8 cellular contexts compared by ENCODE assay signal in the genomic region with DNA sequence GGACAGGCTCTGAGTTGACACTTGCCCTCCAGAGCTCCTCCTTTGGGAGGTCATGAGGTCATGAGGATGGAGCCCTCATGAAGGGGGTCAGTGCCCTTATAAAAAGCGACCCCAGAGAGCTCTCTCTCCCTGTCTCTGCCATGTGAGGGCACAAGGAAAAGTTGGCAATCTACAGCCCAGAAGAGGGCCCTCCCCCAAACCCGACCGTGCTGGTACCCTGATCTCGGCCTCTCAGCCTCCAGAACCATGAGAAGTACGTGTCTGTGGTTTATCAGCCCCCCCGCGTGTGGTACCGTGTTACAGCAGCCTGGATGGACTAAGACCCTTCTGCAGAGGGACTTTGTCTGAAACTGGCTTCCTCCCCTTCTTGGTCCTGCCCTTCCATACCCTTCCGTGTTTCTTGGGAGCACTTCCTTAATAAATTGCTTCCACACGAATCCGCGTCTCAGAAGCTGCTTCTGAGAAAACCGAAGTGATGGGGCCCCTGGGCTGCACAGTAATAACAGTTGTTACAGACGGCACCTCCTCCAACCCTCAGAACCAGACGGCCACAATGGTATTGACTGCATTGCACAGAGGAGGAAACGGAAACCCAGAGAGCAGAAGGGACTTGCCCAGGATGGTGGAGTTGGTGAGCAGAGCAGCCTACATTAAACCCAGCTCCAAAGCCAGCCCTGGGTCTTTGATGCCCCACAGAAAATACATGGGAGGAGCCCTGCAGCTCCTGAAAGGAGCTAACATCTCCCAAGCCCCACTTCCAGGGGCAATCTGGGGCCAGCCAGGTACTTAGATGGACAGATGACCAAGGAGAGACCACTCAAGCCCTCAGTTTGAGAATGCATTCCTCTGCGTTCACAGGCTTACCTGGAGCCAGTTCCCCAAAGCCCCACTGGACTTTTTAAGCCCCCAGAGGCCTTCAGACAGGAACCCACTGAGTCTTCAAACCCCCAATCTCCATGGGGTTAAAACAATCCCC.
DNase-seq lines count a peak whose midpoint lies in the region; ATAC-seq and TF ChIP-seq lines count a peak whose summit lies in the region.

No MANE protein-coding gene starts in this region.

- peak overlapping the region; percentile 66 for H2AFZ ChIP-seq in DND-41 (ENCODE audit: low read depth, low read length)

- TF ChIP-seq POLR2A in body of pancreas (IDR thresholded peaks at IDR 0.05), result no peak

- ATAC-seq in DND-41 (ENCODE audit: insufficient read depth, low read depth), result peak; percentile 89
- ATAC-seq in GM21515 (IDR thresholded peaks at IDR 0.05; ENCODE audit: unreplicated experiment), result peak; percentile 76
- peak; percentile 77 for ATAC-seq in mucosa of descending colon
- no peak for ATAC-seq in SK-N-SH treated with all-trans-retinoic acid at 6 μM for 48 hours
- no peak for ATAC-seq in body of pancreas

- H3K27me3 ChIP-seq in DND-41 (ENCODE audit: insufficient read depth, low read length, poor library complexity), result no peaks in the 10 kb centered on the region
- H3K27me3 ChIP-seq in body of pancreas, result no peaks in the 10 kb centered on the region

- H3K9me3 ChIP-seq in DND-41 (ENCODE audit: insufficient read depth, low read length, severe bottlenecking), result no peaks in the 10 kb centered on the region
- H3K9me3 ChIP-seq in mucosa of descending colon, result no peaks in the 10 kb centered on the region
- H3K9me3 ChIP-seq in body of pancreas, result no peaks in the 10 kb centered on the region

- H3K36me3 ChIP-seq in DND-41 (ENCODE audit: insufficient read depth, low read length), result no peaks in the 10 kb centered on the region
- no peaks in the 10 kb centered on the region for H3K36me3 ChIP-seq in mucosa of descending colon (ENCODE audit: low read depth)
- no peaks in the 10 kb centered on the region for H3K36me3 ChIP-seq in body of pancreas (replicated peaks in 1 of 2; ENCODE audit: insufficient read depth in 1 of 2, low read depth in 2 of 2)

- H3K79me2 ChIP-seq in DND-41 (ENCODE audit: insufficient read depth, low read length), result no peaks in the 10 kb centered on the region

- peak overlapping the region; percentile 53 for H3K4me2 ChIP-seq in DND-41 (ENCODE audit: insufficient read depth, low read length)

- H3K4me1 ChIP-seq in DND-41 (ENCODE audit: insufficient read depth, low read length) (peaks cover 78% of the 10 kb centered on the region), mucosa of descending colon (ENCODE audit: low read depth) (no peaks in the 10 kb centered on the region), body of pancreas (peaks cover 5% of the 10 kb centered on the region)

- H3K27ac ChIP-seq in DND-41 (ENCODE audit: low read length) (peak overlapping the region; percentile 93), body of pancreas (peak overlapping the region in 1 of 4 donors; percentile 6)

- peak overlapping the region; percentile 49 for H3K9ac ChIP-seq in DND-41 (ENCODE audit: low read depth, low read length)

- H4K20me1 ChIP-seq in DND-41 (ENCODE audit: insufficient read depth, low read length), result no peaks in the 10 kb centered on the region

- 70 to 73% methylated on average over 9 to 17 of the region's 17 CpGs for WGBS in body of pancreas, 2 donors

- no peak for TF ChIP-seq CTCF in DND-41 (IDR thresholded peaks at IDR 0.05; ENCODE audit: borderline replicate concordance, extremely low read depth, low read length, poor library complexity, severe bottlenecking)
- TF ChIP-seq CTCF in mucosa of descending colon (IDR thresholded peaks at IDR 0.05), result no peak
- no peak for TF ChIP-seq CTCF in body of pancreas (IDR thresholded peaks at IDR 0.05)

- H3K4me3 ChIP-seq in DND-41 (ENCODE audit: low read depth in 1 of 2, low read length in 2 of 2) (peak overlapping the region in 1 of 2 experiments; percentile 39; a peak in 2 of 4 replicates), mucosa of descending colon (no peak overlapping the region), body of pancreas (no peak overlapping the region)

- intact Hi-C loops in mucosa of descending colon (cut with DNase I, micrococcal nuclease) (no loop called here), body of pancreas (cut with DNase I) (no loop called here)

- DNase-seq in DND-41 (peak; percentile 83), KG1 (lab: John Stamatoyannopoulos, UW) (peak; percentile 53), mucosa of descending colon (peak in 1 of 3 donors; percentile 37), NCI-H2196 (lab: John Stamatoyannopoulos, UW; ENCODE audit: unreplicated experiment) (no peak), body of pancreas (no peak)
- DNase-seq in activated CD8-positive, alpha-beta memory T cell treated with anti-CD3 and anti-CD28 coated beads for 24 hours, result peak; percentile 88

TF ChIP-seq in SK-N-SH treated with all-trans-retinoic acid at 6 μM for 48 hours, 23 proteins besides CTCF, POLR2A, EP300 and RAD21 (continues in another document):
- TF ChIP-seq, protein P1, sequence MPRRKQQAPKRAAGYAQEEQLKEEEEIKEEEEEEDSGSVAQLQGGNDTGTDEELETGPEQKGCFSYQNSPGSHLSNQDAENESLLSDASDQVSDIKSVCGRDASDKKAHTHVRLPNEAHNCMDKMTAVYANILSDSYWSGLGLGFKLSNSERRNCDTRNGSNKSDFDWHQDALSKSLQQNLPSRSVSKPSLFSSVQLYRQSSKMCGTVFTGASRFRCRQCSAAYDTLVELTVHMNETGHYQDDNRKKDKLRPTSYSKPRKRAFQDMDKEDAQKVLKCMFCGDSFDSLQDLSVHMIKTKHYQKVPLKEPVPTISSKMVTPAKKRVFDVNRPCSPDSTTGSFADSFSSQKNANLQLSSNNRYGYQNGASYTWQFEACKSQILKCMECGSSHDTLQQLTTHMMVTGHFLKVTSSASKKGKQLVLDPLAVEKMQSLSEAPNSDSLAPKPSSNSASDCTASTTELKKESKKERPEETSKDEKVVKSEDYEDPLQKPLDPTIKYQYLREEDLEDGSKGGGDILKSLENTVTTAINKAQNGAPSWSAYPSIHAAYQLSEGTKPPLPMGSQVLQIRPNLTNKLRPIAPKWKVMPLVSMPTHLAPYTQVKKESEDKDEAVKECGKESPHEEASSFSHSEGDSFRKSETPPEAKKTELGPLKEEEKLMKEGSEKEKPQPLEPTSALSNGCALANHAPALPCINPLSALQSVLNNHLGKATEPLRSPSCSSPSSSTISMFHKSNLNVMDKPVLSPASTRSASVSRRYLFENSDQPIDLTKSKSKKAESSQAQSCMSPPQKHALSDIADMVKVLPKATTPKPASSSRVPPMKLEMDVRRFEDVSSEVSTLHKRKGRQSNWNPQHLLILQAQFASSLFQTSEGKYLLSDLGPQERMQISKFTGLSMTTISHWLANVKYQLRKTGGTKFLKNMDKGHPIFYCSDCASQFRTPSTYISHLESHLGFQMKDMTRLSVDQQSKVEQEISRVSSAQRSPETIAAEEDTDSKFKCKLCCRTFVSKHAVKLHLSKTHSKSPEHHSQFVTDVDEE (CRISPR knock-in tag; IDR thresholded peaks at IDR 0.05), result no peak
- TF ChIP-seq TCF4 (CRISPR knock-in tag; IDR thresholded peaks at IDR 0.05; ENCODE audit: borderline replicate concordance), result no peak
- TF ChIP-seq ZC3H10 (CRISPR knock-in tag; IDR thresholded peaks at IDR 0.05), result no peak
- no peak for TF ChIP-seq OSR1 (CRISPR knock-in tag; IDR thresholded peaks at IDR 0.05)
- no peak for TF ChIP-seq ZNF70 (CRISPR knock-in tag; IDR thresholded peaks at IDR 0.05)
- TF ChIP-seq ARNTL (CRISPR knock-in tag; IDR thresholded peaks at IDR 0.05; ENCODE audit: borderline replicate concordance, low read depth), result no peak
- no peak for TF ChIP-seq BACH2 (CRISPR knock-in tag; IDR thresholded peaks at IDR 0.05; ENCODE audit: borderline replicate concordance)
- TF ChIP-seq GLIS3 (CRISPR knock-in tag; IDR thresholded peaks at IDR 0.05), result no peak
- TF ChIP-seq, protein P2, sequence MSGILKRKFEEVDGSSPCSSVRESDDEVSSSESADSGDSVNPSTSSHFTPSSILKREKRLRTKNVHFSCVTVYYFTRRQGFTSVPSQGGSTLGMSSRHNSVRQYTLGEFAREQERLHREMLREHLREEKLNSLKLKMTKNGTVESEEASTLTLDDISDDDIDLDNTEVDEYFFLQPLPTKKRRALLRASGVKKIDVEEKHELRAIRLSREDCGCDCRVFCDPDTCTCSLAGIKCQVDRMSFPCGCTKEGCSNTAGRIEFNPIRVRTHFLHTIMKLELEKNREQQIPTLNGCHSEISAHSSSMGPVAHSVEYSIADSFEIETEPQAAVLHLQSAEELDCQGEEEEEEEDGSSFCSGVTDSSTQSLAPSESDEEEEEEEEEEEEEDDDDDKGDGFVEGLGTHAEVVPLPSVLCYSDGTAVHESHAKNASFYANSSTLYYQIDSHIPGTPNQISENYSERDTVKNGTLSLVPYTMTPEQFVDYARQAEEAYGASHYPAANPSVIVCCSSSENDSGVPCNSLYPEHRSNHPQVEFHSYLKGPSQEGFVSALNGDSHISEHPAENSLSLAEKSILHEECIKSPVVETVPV (CRISPR knock-in tag; IDR thresholded peaks at IDR 0.05), result no peak
- TF ChIP-seq, protein P3, sequence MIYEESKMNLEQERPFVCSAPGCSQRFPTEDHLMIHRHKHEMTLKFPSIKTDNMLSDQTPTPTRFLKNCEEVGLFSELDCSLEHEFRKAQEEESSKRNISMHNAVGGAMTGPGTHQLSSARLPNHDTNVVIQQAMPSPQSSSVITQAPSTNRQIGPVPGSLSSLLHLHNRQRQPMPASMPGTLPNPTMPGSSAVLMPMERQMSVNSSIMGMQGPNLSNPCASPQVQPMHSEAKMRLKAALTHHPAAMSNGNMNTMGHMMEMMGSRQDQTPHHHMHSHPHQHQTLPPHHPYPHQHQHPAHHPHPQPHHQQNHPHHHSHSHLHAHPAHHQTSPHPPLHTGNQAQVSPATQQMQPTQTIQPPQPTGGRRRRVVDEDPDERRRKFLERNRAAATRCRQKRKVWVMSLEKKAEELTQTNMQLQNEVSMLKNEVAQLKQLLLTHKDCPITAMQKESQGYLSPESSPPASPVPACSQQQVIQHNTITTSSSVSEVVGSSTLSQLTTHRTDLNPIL (CRISPR knock-in tag; IDR thresholded peaks at IDR 0.05; ENCODE audit: low read depth), result no peak
- no peak for TF ChIP-seq RARB (CRISPR knock-in tag; IDR thresholded peaks at IDR 0.05)
- TF ChIP-seq TOX (CRISPR knock-in tag; IDR thresholded peaks at IDR 0.05; ENCODE audit: borderline replicate concordance), result no peak

Comparison
In these comparisons a context has a peak if more than half of its experiments do, and no peak if none do; other contexts are left out.
1. ATAC-seq: peak in DND-41 (single experiment), GM21515 (single experiment) and mucosa of descending colon (single experiment); none in SK-N-SH treated with all-trans-retinoic acid at 6 μM for 48 hours (single experiment) and body of pancreas (single experiment).
2. DNase-seq: peak in DND-41 (single experiment), KG1 (single experiment) and activated CD8-positive, alpha-beta memory T cell treated with anti-CD3 and anti-CD28 coated beads for 24 hours (single experiment); none in NCI-H2196 (single experiment) and body of pancreas (0 of 4).